ENCODE assay signal across 9 cellular contexts in genomic region chr5:149486726-149487635, GRCh38.
DNase-seq lines count a peak whose midpoint lies in the region; ATAC-seq and FAIRE-seq lines count a peak whose summit lies in the region.
"Had no signal": no experiment of that assay in that cellular context is flagged by ENCODE, and none has a peak within 500 bp of the region (broad histone marks: within the 10 kb centered on the region; RNA-seq: fewer than 3 reads in every experiment).

No MANE protein-coding gene starts in this region.

- H3K36me3 ChIP-seq in mesendoderm (ENCODE audit: control insufficient read depth, insufficient read depth, low read length): no peaks in the 10 kb centered on the region

- H2BK120ac ChIP-seq in mesendoderm (ENCODE audit: low read depth, low read length): no peak overlapping the region

- DNase-seq in activated T-cell treated with anti-CD3 and anti-CD28 coated beads, Interleukin-2, amount 50 U/mL, for 72 hours: no peak
- no peak for DNase-seq in activated T-cell treated with anti-CD3 and anti-CD28 coated beads, Interleukin-2, amount 50 U/mL, for 24 hours
- DNase-seq in mesendoderm (peak; percentile 68), urothelium cell line (ENCODE audit: low spot score) (peak; percentile 25)
- DNase-seq: activated CD4-positive, alpha-beta memory T cell treated with anti-CD3 and anti-CD28 coated beads, Interleukin-2, amount 10 ng/mL, durations not matched to agents 7 days and 5 days had no signal

- H3K4me1 Mint-ChIP-seq in activated T-cell treated with anti-CD3 and anti-CD28 coated beads, Interleukin-2, amount 50 U/mL, for 72 hours (ENCODE audit: low read depth): no peaks in the 10 kb centered on the region
- H3K4me1 Mint-ChIP-seq in activated T-cell treated with anti-CD3 and anti-CD28 coated beads, Interleukin-2, amount 50 U/mL, for 24 hours (ENCODE audit: low read depth): peaks cover 8% of the 10 kb centered on the region
- H3K4me1 Mint-ChIP-seq: activated CD4-positive, alpha-beta memory T cell treated with anti-CD3 and anti-CD28 coated beads, Interleukin-2, amount 10 ng/mL, durations not matched to agents 7 days and 5 days had no signal

- H3K27me3 ChIP-seq in mesendoderm (ENCODE audit: insufficient read depth, low read length, poor library complexity): no peaks in the 10 kb centered on the region

- no peak overlapping the region for H4K5ac ChIP-seq in mesendoderm (ENCODE audit: low read length)

- peak overlapping the region; percentile 77 for H3K27ac Mint-ChIP-seq in activated T-cell treated with anti-CD3 and anti-CD28 coated beads, Interleukin-2, amount 50 U/mL, for 72 hours
- H3K27ac Mint-ChIP-seq in activated T-cell treated with anti-CD3 and anti-CD28 coated beads, Interleukin-2, amount 50 U/mL, for 24 hours: no peak overlapping the region
- H3K27ac Mint-ChIP-seq: activated CD4-positive, alpha-beta memory T cell treated with anti-CD3 and anti-CD28 coated beads, Interleukin-2, amount 10 ng/mL, durations not matched to agents 7 days and 5 days had no signal

- no peak overlapping the region for H3K23ac ChIP-seq in mesendoderm (ENCODE audit: low read length)

- H3K4me3 ChIP-seq in mesendoderm (ENCODE audit: low read length): no peak overlapping the region

- H2AK5ac ChIP-seq in mesendoderm (ENCODE audit: low read length): no peak overlapping the region

- FAIRE-seq in urothelium cell line (lab: Jason Lieb, UNC): no peak

- no peak overlapping the region for H3K56ac ChIP-seq in mesendoderm (ENCODE audit: low read length)

- no peak overlapping the region for H2BK5ac ChIP-seq in mesendoderm (ENCODE audit: low read length)

- peaks cover 5% of the 10 kb centered on the region for H3K27me3 Mint-ChIP-seq in activated T-cell treated with anti-CD3 and anti-CD28 coated beads, Interleukin-2, amount 50 U/mL, for 72 hours (ENCODE audit: low read depth)
- no peaks in the 10 kb centered on the region for H3K27me3 Mint-ChIP-seq in activated T-cell treated with anti-CD3 and anti-CD28 coated beads, Interleukin-2, amount 50 U/mL, for 24 hours

- no peak for ATAC-seq in activated T-cell treated with anti-CD3 and anti-CD28 coated beads, Interleukin-2, amount 50 U/mL, for 72 hours (replicated peaks in 1 of 2)
- ATAC-seq in GM18519 (IDR thresholded peaks at IDR 0.05; ENCODE audit: low FRiP score, unreplicated experiment) (no peak), HG03025 (IDR thresholded peaks at IDR 0.05; ENCODE audit: low FRiP score, unreplicated experiment) (no peak), GM18520 (IDR thresholded peaks at IDR 0.05; ENCODE audit: unreplicated experiment) (no peak)

- H3K4me3 Mint-ChIP-seq in activated T-cell treated with anti-CD3 and anti-CD28 coated beads, Interleukin-2, amount 50 U/mL, for 72 hours: no peak overlapping the region
- no peak overlapping the region for H3K4me3 Mint-ChIP-seq in activated T-cell treated with anti-CD3 and anti-CD28 coated beads, Interleukin-2, amount 50 U/mL, for 24 hours
- H3K4me3 Mint-ChIP-seq: activated CD4-positive, alpha-beta memory T cell treated with anti-CD3 and anti-CD28 coated beads, Interleukin-2, amount 10 ng/mL, durations not matched to agents 7 days and 5 days had no signal

- peak overlapping the region; percentile 60 for H3K27ac ChIP-seq in cingulate gyrus (ENCODE audit: low read depth, low read length)
- H3K27ac ChIP-seq in mesendoderm (ENCODE audit: low read depth, low read length): no peak overlapping the region

- H2BK15ac ChIP-seq in mesendoderm (replicated peaks; ENCODE audit: low read depth): no peak overlapping the region

- H3K79me2 ChIP-seq in mesendoderm (ENCODE audit: control insufficient read depth, insufficient read depth, low read length): no peaks in the 10 kb centered on the region

- H3K18ac ChIP-seq in mesendoderm (ENCODE audit: low read length): no peak overlapping the region

- no peaks in the 10 kb centered on the region for H3K9me3 Mint-ChIP-seq in activated T-cell treated with anti-CD3 and anti-CD28 coated beads, Interleukin-2, amount 50 U/mL, for 72 hours
- no peaks in the 10 kb centered on the region for H3K9me3 Mint-ChIP-seq in activated T-cell treated with anti-CD3 and anti-CD28 coated beads, Interleukin-2, amount 50 U/mL, for 24 hours
- H3K9me3 Mint-ChIP-seq: activated CD4-positive, alpha-beta memory T cell treated with anti-CD3 and anti-CD28 coated beads, Interleukin-2, amount 10 ng/mL, durations not matched to agents 7 days and 5 days had no signal

- no peaks in the 10 kb centered on the region for H3K79me1 ChIP-seq in mesendoderm (ENCODE audit: low read length)

- no peak overlapping the region for H3K4me2 ChIP-seq in mesendoderm (ENCODE audit: low read length)

- no peaks in the 10 kb centered on the region for H3K4me1 ChIP-seq in mesendoderm (ENCODE audit: control insufficient read depth, low read depth, low read length)

- no CpG with 5 or more reads among the region's 5 CpGs for WGBS in mesendoderm (ENCODE audit: extremely low coverage, insufficient coverage, low lambda C conversion rate)

- peak overlapping the region; percentile 44 for H3K4ac ChIP-seq in mesendoderm (ENCODE audit: low read depth, low read length)

- H3K9ac ChIP-seq in mesendoderm (ENCODE audit: low read length): no peak overlapping the region

- no peak overlapping the region for H4K8ac ChIP-seq in mesendoderm (ENCODE audit: low read depth, low read length)

- H3K36me3 Mint-ChIP-seq in activated T-cell treated with anti-CD3 and anti-CD28 coated beads, Interleukin-2, amount 50 U/mL, for 72 hours (ENCODE audit: insufficient read depth in 2 of 2): no peaks in the 10 kb centered on the region
- H3K36me3 Mint-ChIP-seq in activated T-cell treated with anti-CD3 and anti-CD28 coated beads, Interleukin-2, amount 50 U/mL, for 24 hours (ENCODE audit: low read depth): no peaks in the 10 kb centered on the region

Comparison
In these comparisons a context has a peak if more than half of its experiments do, and no peak if none do; other contexts are left out.
1. DNase-seq: peak in mesendoderm (single experiment) and urothelium cell line (single experiment); none in activated T-cell treated with anti-CD3 and anti-CD28 coated beads, Interleukin-2, amount 50 U/mL, for 72 hours (0 of 2) and activated T-cell treated with anti-CD3 and anti-CD28 coated beads, Interleukin-2, amount 50 U/mL, for 24 hours (single experiment).